In the genomic region with DNA sequence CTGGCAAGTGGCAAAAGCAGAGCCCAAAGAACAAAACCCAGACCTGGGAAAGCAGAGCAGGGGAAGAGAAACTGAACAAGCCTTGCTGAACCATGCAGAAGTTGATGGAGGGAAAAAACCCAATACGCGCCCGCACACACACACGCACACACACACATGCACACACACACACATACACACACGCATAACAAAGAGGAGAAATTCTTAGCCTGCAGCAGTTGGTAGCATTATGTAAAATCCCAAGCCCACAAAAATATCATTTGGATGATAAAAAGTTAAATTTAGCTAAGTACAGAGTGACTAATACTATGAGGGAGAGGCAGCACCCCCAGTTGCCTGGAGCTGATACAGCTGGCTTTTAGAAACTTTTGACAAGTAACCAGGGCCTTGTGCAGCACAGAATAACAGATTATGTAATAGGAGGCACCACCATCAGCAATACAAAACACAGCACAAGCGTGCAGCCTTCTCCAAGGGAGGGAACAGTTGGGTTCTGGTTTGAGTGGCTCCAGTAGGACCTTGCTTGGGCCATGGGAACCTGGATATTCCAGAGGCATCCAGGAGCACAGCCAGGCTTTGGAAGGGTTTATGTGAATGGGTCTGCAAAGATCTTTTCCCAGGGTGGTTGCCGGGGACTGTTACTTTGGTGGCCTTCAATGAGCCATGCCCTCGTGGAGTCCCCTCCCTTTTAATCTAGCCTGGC, we compare ENCODE assay signal across 1 cellular context.
A peak's percentile ranks its signal among the peaks of the same experiment; 100 is the strongest.
TF ChIP-seq lines count a peak whose summit lies in the region.

No MANE protein-coding gene starts in this region.

TF ChIP-seq in GM12878, 131 proteins besides CTCF, POLR2A, EP300 and RAD21 (continued from another document):
- TF ChIP-seq, protein P1, sequence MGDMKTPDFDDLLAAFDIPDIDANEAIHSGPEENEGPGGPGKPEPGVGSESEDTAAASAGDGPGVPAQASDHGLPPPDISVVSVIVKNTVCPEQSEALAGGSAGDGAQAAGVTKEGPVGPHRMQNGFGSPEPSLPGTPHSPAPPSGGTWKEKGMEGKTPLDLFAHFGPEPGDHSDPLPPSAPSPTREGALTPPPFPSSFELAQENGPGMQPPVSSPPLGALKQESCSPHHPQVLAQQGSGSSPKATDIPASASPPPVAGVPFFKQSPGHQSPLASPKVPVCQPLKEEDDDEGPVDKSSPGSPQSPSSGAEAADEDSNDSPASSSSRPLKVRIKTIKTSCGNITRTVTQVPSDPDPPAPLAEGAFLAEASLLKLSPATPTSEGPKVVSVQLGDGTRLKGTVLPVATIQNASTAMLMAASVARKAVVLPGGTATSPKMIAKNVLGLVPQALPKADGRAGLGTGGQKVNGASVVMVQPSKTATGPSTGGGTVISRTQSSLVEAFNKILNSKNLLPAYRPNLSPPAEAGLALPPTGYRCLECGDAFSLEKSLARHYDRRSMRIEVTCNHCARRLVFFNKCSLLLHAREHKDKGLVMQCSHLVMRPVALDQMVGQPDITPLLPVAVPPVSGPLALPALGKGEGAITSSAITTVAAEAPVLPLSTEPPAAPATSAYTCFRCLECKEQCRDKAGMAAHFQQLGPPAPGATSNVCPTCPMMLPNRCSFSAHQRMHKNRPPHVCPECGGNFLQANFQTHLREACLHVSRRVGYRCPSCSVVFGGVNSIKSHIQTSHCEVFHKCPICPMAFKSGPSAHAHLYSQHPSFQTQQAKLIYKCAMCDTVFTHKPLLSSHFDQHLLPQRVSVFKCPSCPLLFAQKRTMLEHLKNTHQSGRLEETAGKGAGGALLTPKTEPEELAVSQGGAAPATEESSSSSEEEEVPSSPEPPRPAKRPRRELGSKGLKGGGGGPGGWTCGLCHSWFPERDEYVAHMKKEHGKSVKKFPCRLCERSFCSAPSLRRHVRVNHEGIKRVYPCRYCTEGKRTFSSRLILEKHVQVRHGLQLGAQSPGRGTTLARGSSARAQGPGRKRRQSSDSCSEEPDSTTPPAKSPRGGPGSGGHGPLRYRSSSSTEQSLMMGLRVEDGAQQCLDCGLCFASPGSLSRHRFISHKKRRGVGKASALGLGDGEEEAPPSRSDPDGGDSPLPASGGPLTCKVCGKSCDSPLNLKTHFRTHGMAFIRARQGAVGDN (IDR thresholded peaks at IDR 0.05) = no peak
- TF ChIP-seq CREB1 (IDR thresholded peaks at IDR 0.05; ENCODE audit: low read depth) (no peak), ZNF207 (IDR thresholded peaks at IDR 0.05; ENCODE audit: borderline replicate concordance) (no peak), SMAD1 (IDR thresholded peaks at IDR 0.05; ENCODE audit: low read depth, partially characterized antibody) (no peak), POU2F2 (IDR thresholded peaks at IDR 0.05; ENCODE audit: borderline replicate concordance, low read depth, low read length) (0 out of 3 replicates have a peak, but pooled peaks have one; percentile 33), SREBF1 (IDR thresholded peaks at IDR 0.05; ENCODE audit: low read length) (no peak), E2F4 (IDR thresholded peaks at IDR 0.05; ENCODE audit: low read depth, low read length) (no peak), MXI1 (IDR thresholded peaks at IDR 0.05; ENCODE audit: low read depth, low read length) (no peak), ZBED1 (IDR thresholded peaks at IDR 0.05; ENCODE audit: borderline replicate concordance) (no peak), POLR2AphosphoS5 (IDR thresholded peaks at IDR 0.05; ENCODE audit: low read length) (no peak), SUZ12 (IDR thresholded peaks at IDR 0.05; ENCODE audit: unreplicated experiment) (no peak), EED (IDR thresholded peaks at IDR 0.05; ENCODE audit: low read depth) (peak; percentile 67), MLLT1 (IDR thresholded peaks at IDR 0.05) (no peak), TCF7 (IDR thresholded peaks at IDR 0.05; ENCODE audit: borderline replicate concordance) (no peak), TCF12 (IDR thresholded peaks at IDR 0.05; ENCODE audit: low read depth, low read length) (peak; percentile 76; the same call in 1 of the 2 replicates), SMAD5 (IDR thresholded peaks at IDR 0.05; ENCODE audit: low read depth) (no peak), IKZF2 (IDR thresholded peaks at IDR 0.05) (peak; percentile 30 to 40; a peak in 2 of 4 replicates), TAF1 (IDR thresholded peaks at IDR 0.05; ENCODE audit: borderline replicate concordance, low read depth, low read length) (no peak), NR2F1 (conservative IDR thresholded peaks at IDR 0.05) (no peak), SIN3A (IDR thresholded peaks at IDR 0.05; ENCODE audit: low read depth, low read length) (no peak)
- TF ChIP-seq, protein P2, sequence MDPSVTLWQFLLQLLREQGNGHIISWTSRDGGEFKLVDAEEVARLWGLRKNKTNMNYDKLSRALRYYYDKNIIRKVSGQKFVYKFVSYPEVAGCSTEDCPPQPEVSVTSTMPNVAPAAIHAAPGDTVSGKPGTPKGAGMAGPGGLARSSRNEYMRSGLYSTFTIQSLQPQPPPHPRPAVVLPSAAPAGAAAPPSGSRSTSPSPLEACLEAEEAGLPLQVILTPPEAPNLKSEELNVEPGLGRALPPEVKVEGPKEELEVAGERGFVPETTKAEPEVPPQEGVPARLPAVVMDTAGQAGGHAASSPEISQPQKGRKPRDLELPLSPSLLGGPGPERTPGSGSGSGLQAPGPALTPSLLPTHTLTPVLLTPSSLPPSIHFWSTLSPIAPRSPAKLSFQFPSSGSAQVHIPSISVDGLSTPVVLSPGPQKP (IDR thresholded peaks at IDR 0.05; ENCODE audit: low read depth, low read length) = no peak
